ENCODE assay signal across 27 cellular contexts in genomic region chr7:112302566-112302965, GRCh38.
DNase-seq lines count a peak whose midpoint lies in the region; ATAC-seq and TF ChIP-seq lines count a peak whose summit lies in the region.
"Had no signal": no experiment of that assay in that cellular context is flagged by ENCODE, and none has a peak within 500 bp of the region (broad histone marks: within the 10 kb centered on the region; RNA-seq: fewer than 3 reads in every experiment).

No MANE protein-coding gene starts in this region.

- ATAC-seq in natural killer cell = peak in 1 of 3 donors; percentile 60
- no peak for ATAC-seq in natural killer cell treated with Interleukin-12 subunit alpha and Interleukin-12 subunit beta and Interleukin-15 and Interleukin-18, amount 100 ng/mL, for 72 hours
- ATAC-seq: activated CD4-positive, CD25-positive, alpha-beta regulatory T cell treated with anti-CD3 and anti-CD28 coated beads, Interleukin-2, amount 50 U/mL, for 24 hours; left ventricle myocardium superior; naive thymus-derived CD4-positive, alpha-beta T cell had no signal

- TF ChIP-seq CTCF in natural killer cell (IDR thresholded peaks at IDR 0.05) (no peak), Loucy (conservative IDR thresholded peaks at IDR 0.05; ENCODE audit: low read length) (no peak), BE2C (IDR thresholded peaks at IDR 0.05; ENCODE audit: low read depth, low read length) (no peak)

- peak overlapping the region; percentile 14 to 34 for H3K27ac Mint-ChIP-seq in natural killer cell
- H3K27ac Mint-ChIP-seq in natural killer cell treated with Interleukin-12 subunit alpha and Interleukin-12 subunit beta and Interleukin-15 and Interleukin-18, amount 100 ng/mL, for 72 hours = no peak overlapping the region
- H3K27ac Mint-ChIP-seq: activated CD4-positive, alpha-beta memory T cell treated with anti-CD3 and anti-CD28 coated beads, Interleukin-2, amount 10 ng/mL, durations not matched to agents 7 days and 5 days; stimulated activated naive CD8-positive, alpha-beta T cell treated with anti-CD3 and anti-CD28 coated beads, Interleukin-15, Interleukin-2, amounts not matched to agents 100 ng/mL and 50 ng/mL, for 24 hours had no signal

- peaks cover 9% of the 10 kb centered on the region for H3K4me1 ChIP-seq in Loucy (ENCODE audit: insufficient read depth, low read length, poor library complexity, severe bottlenecking)
- no peaks in the 10 kb centered on the region for H3K4me1 ChIP-seq in BE2C
- H3K4me1 ChIP-seq: SJCRH30 had no signal

- no peaks in the 10 kb centered on the region for H3K9me2 ChIP-seq in Loucy (replicated peaks; ENCODE audit: low read depth, low read length)

- H2AFZ ChIP-seq in Loucy (ENCODE audit: low read length) = 0 out of 2 replicates have a peak overlapping the region, but pooled peaks have one; percentile 3

- DNase-seq in natural killer cell = no peak
- DNase-seq in natural killer cell treated with Interleukin-12 subunit alpha and Interleukin-12 subunit beta and Interleukin-15 and Interleukin-18, amount 100 ng/mL, for 72 hours (ENCODE audit: low spot score) = no peak
- DNase-seq in dermis blood vessel endothelial cell = peak; percentile 13
- DNase-seq in DMS153 treated with DMSO at 0.1 percent for 48 hours (lab: John Stamatoyannopoulos, UW; ENCODE audit: unreplicated experiment) = no peak
- no peak for DNase-seq in BE2C
- DNase-seq in NCI-H187 (lab: John Stamatoyannopoulos, UW) = no peak
- DNase-seq in stimulated activated naive CD4-positive, alpha-beta T cell (lab: John Stamatoyannopoulos, UW) = no peak
- DNase-seq: ACHN; activated CD4-positive, alpha-beta memory T cell treated with anti-CD3 and anti-CD28 coated beads, Interleukin-2, amount 10 ng/mL, durations not matched to agents 7 days and 5 days; activated gamma-delta T cell; C1 segment of cervical spinal cord; dorsolateral prefrontal cortex; glutamatergic neuron; IMR-90; left ventricle myocardium superior; midbrain; naive thymus-derived CD4-positive, alpha-beta T cell; NCI-H1105 treated with DMSO at 0.1 percent for 48 hours; NCI-H2029 treated with DMSO at 0.1 percent for 48 hours; NCI-H226; NCI-H69; SJCRH30; T-helper 1 cell had no signal

- H3K9me3 Mint-ChIP-seq in natural killer cell = no peaks in the 10 kb centered on the region
- no peaks in the 10 kb centered on the region for H3K9me3 Mint-ChIP-seq in natural killer cell treated with Interleukin-12 subunit alpha and Interleukin-12 subunit beta and Interleukin-15 and Interleukin-18, amount 100 ng/mL, for 72 hours
- H3K9me3 Mint-ChIP-seq: activated CD4-positive, alpha-beta memory T cell treated with anti-CD3 and anti-CD28 coated beads, Interleukin-2, amount 10 ng/mL, durations not matched to agents 7 days and 5 days; stimulated activated naive CD8-positive, alpha-beta T cell treated with anti-CD3 and anti-CD28 coated beads, Interleukin-15, Interleukin-2, amounts not matched to agents 100 ng/mL and 50 ng/mL, for 24 hours had no signal

- peak overlapping the region; percentile 31 for H3K4me3 ChIP-seq in Loucy (ENCODE audit: low read length, poor library complexity, severe bottlenecking)
- no peak overlapping the region for H3K4me3 ChIP-seq in BE2C (ENCODE audit: low read depth, low read length)
- H3K4me3 ChIP-seq: dorsolateral prefrontal cortex, SJCRH30, thoracic aorta had no signal

- no peaks in the 10 kb centered on the region for H3K27me3 Mint-ChIP-seq in natural killer cell (ENCODE audit: low read depth in 2 of 2)
- no peaks in the 10 kb centered on the region for H3K27me3 Mint-ChIP-seq in natural killer cell treated with Interleukin-12 subunit alpha and Interleukin-12 subunit beta and Interleukin-15 and Interleukin-18, amount 100 ng/mL, for 72 hours
- H3K27me3 Mint-ChIP-seq: activated CD4-positive, alpha-beta memory T cell treated with anti-CD3 and anti-CD28 coated beads, Interleukin-2, amount 10 ng/mL, durations not matched to agents 7 days and 5 days; naive thymus-derived CD4-positive, alpha-beta T cell; stimulated activated naive CD8-positive, alpha-beta T cell treated with anti-CD3 and anti-CD28 coated beads, Interleukin-15, Interleukin-2, amounts not matched to agents 100 ng/mL and 50 ng/mL, for 24 hours had no signal

- no peaks in the 10 kb centered on the region for H3K9me3 ChIP-seq in Loucy (ENCODE audit: insufficient read depth, low read depth, low read length)
- no peaks in the 10 kb centered on the region for H3K9me3 ChIP-seq in BE2C
- H3K9me3 ChIP-seq: SJCRH30, thoracic aorta had no signal

- H3K79me2 ChIP-seq in Loucy (ENCODE audit: insufficient read depth, low read length) = no peaks in the 10 kb centered on the region

- no peaks in the 10 kb centered on the region for H3F3A ChIP-seq in Loucy (ENCODE audit: low read depth)

- intact Hi-C loops in natural killer cell (cut with micrococcal nuclease) = no loop called here

- no peaks in the 10 kb centered on the region for H3K36me3 Mint-ChIP-seq in natural killer cell
- H3K36me3 Mint-ChIP-seq in natural killer cell treated with Interleukin-12 subunit alpha and Interleukin-12 subunit beta and Interleukin-15 and Interleukin-18, amount 100 ng/mL, for 72 hours = peaks cover 4% of the 10 kb centered on the region

- H4K20me1 ChIP-seq in Loucy (ENCODE audit: insufficient read depth, low read length, poor library complexity, severe bottlenecking) = no peaks in the 10 kb centered on the region

- peak overlapping the region; percentile 65 for H3K4me2 ChIP-seq in Loucy (ENCODE audit: low read depth, low read length, poor library complexity, severe bottlenecking)

- H3K36me3 ChIP-seq in Loucy (ENCODE audit: insufficient read depth, low read length) = peaks cover 3% of the 10 kb centered on the region; the same call in 1 of the 2 replicates
- 0 out of 2 replicates have a peak, but pooled peaks cover under 1% of the 10 kb centered on the region for H3K36me3 ChIP-seq in BE2C
- H3K36me3 ChIP-seq: thoracic aorta had no signal

- H3K4me1 Mint-ChIP-seq in natural killer cell = peaks cover 7 to 29% of the 10 kb centered on the region in 2 donors
- H3K4me1 Mint-ChIP-seq in natural killer cell treated with Interleukin-12 subunit alpha and Interleukin-12 subunit beta and Interleukin-15 and Interleukin-18, amount 100 ng/mL, for 72 hours (ENCODE audit: low read depth in 2 of 2) = peaks cover 4 to 11% of the 10 kb centered on the region in 2 donors

- H3K27me3 ChIP-seq in Loucy (ENCODE audit: insufficient read depth, low read length, poor library complexity, severe bottlenecking) (no peaks in the 10 kb centered on the region), BE2C (no peaks in the 10 kb centered on the region)
- H3K27me3 ChIP-seq: dorsolateral prefrontal cortex, SJCRH30 had no signal

- no peak overlapping the region for H3K4me3 Mint-ChIP-seq in natural killer cell
- H3K4me3 Mint-ChIP-seq in natural killer cell treated with Interleukin-12 subunit alpha and Interleukin-12 subunit beta and Interleukin-15 and Interleukin-18, amount 100 ng/mL, for 72 hours = no peak overlapping the region
- H3K4me3 Mint-ChIP-seq: activated CD4-positive, alpha-beta memory T cell treated with anti-CD3 and anti-CD28 coated beads, Interleukin-2, amount 10 ng/mL, durations not matched to agents 7 days and 5 days; naive thymus-derived CD4-positive, alpha-beta T cell; stimulated activated naive CD8-positive, alpha-beta T cell treated with anti-CD3 and anti-CD28 coated beads, Interleukin-15, Interleukin-2, amounts not matched to agents 100 ng/mL and 50 ng/mL, for 24 hours had no signal

- H3K9ac ChIP-seq in Loucy (ENCODE audit: low read depth, low read length, poor library complexity, severe bottlenecking) = peak overlapping the region; percentile 16

Comparison
In these comparisons a context has a peak if more than half of its experiments do, and no peak if none do; other contexts are left out.
1. H3K27ac Mint-ChIP-seq: peak in natural killer cell (2 of 2); none in natural killer cell treated with Interleukin-12 subunit alpha and Interleukin-12 subunit beta and Interleukin-15 and Interleukin-18, amount 100 ng/mL, for 72 hours (0 of 2).